ENCODE assay signal across 8 cellular contexts in the genomic region with DNA sequence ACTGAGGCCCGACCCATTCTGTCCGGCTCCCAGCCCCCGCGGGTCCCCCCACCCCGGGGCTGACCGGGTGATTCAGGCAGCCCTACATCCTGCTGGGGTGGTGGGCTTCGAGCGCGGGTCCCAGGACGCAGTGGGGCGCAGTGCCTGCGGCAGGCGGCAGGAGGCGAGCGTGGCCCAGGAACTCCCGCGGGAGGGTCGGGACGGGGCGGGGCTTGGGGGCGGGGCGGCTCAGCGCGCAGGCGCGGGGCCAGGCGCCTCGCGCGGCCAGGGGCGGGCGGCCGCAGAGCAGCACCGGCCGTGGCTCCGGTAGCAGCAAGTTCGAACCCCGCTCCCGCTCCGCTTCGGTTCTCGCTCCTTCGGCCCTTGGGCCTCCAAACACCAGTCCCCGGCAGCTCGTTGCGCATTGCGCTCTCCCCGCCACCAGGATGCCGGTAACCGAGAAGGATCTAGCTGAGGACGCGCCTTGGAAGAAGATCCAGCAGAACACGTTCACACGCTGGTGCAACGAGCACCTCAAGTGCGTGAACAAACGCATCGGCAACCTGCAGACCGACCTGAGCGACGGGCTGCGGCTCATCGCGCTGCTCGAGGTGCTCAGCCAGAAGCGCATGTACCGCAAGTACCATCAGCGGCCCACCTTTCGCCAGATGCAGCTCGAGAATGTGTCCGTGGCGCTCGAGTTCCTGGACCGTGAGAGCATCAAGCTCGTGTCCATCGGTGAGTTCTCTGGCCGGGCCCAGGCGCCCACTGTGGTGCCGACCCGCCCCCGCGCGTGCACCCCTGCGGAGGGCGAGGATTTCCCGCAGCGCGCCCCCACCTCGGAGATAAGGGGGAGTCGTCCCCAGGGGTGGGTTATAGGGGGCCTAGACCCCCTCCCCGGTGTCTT. TPM values are rescaled to one million over a fixed set of nuclear protein-coding genes. Genes with fewer than 3 reads are reported as not detected.
DNase-seq lines count a peak whose midpoint lies in the region; ATAC-seq, FAIRE-seq and TF ChIP-seq lines count a peak whose summit lies in the region.

TSS of gene FLNB (plus strand) at position 283 of the 886 bp plus-strand sequence. CDS start at position 426, 143 bp downstream.

- H2BK20ac ChIP-seq in H1 (ENCODE audit: low read length): peak within 1 kb of the TSS; percentile 40; the same call in 1 of the 2 replicates

- DNase-seq in NCI-H2196 (lab: John Stamatoyannopoulos, UW; ENCODE audit: unreplicated experiment) (peak; percentile 58), NCI-H2196 treated with DMSO at 0.1 percent for 48 hours (lab: John Stamatoyannopoulos, UW; ENCODE audit: unreplicated experiment) (no peak), NCI-H526 treated with DMSO at 0.1 percent for 48 hours (lab: John Stamatoyannopoulos, UW) (peak; percentile 21), H1 (ENCODE audit: low read depth in 1 of 2, low spot score in 2 of 2) (peak in 1 of 2 experiments; percentile 90), mesendoderm (peak; percentile 80)
- peak; percentile 44 to 57 for DNase-seq in activated CD8-positive, alpha-beta memory T cell treated with anti-CD3 and anti-CD28 coated beads for 4 hours (ENCODE audit: low read depth in 2 of 2)
- DNase-seq in stimulated activated CD8-positive, alpha-beta memory T cell treated with anti-CD3 and anti-CD28 coated beads, Interleukin-15, amount 100 ng/mL, for 24 hours (ENCODE audit: low read depth): peak; percentile 59

- H2BK120ac ChIP-seq in H1 (replicated peaks; ENCODE audit: low read depth, low read length) (no peak within 1 kb of the TSS), mesendoderm (ENCODE audit: low read depth, low read length) (no peak within 1 kb of the TSS)

- H3K56ac ChIP-seq in H1 (replicated peaks; ENCODE audit: insufficient read length, low read depth, low read length) (peak within 1 kb of the TSS; percentile 79), mesendoderm (ENCODE audit: low read length) (peak within 1 kb of the TSS; percentile 99)

- H4K5ac ChIP-seq in H1 (ENCODE audit: insufficient read length, low read depth, low read length): peak within 1 kb of the TSS; percentile 83
- no peak within 1 kb of the TSS for H4K5ac ChIP-seq in mesendoderm (ENCODE audit: low read length)

- peak within 1 kb of the TSS; percentile 65 to 97 (median 90) for H3K4me3 ChIP-seq in H1 (ENCODE audit: extremely low read depth in 1 of 4, insufficient read depth in 2 of 4, low read depth in 3 of 4, low read length in 4 of 4)
- H3K4me3 ChIP-seq in mesendoderm (ENCODE audit: low read length): peak within 1 kb of the TSS; percentile 94

- peak within 1 kb of the TSS; percentile 88 for H2BK15ac ChIP-seq in H1 (ENCODE audit: low read length)
- H2BK15ac ChIP-seq in mesendoderm (replicated peaks; ENCODE audit: low read depth): no peak within 1 kb of the TSS

- H3K27ac ChIP-seq in H1 (ENCODE audit: low read depth, low read length): peak within 1 kb of the TSS; percentile 62; the same call in 1 of the 2 replicates
- no peak within 1 kb of the TSS for H3K27ac ChIP-seq in mesendoderm (ENCODE audit: low read depth, low read length)

- peak within 1 kb of the TSS; percentile 87 for H2AFZ ChIP-seq in H1 (ENCODE audit: low read length)

- H4K91ac ChIP-seq in H1 (replicated peaks; ENCODE audit: insufficient read length, low read length): peak within 1 kb of the TSS; percentile 88

- H3K36me3 ChIP-seq in H1 (ENCODE audit: control insufficient read depth in 2 of 4, insufficient read depth in 4 of 4, low read length in 3 of 4) (no peaks in the 10 kb centered on the region), mesendoderm (ENCODE audit: control insufficient read depth, insufficient read depth, low read length) (no peaks in the 10 kb centered on the region)

- H2BK5ac ChIP-seq in H1 (ENCODE audit: low read depth, low read length): peak within 1 kb of the TSS; percentile 99
- peak within 1 kb of the TSS; percentile 64 for H2BK5ac ChIP-seq in mesendoderm (ENCODE audit: low read length)

- H3K23ac ChIP-seq in H1 (ENCODE audit: insufficient read length): no peak within 1 kb of the TSS
- no peak within 1 kb of the TSS for H3K23ac ChIP-seq in mesendoderm (ENCODE audit: low read length)

- H3K79me1 ChIP-seq in H1 (ENCODE audit: low read depth, low read length) (peaks cover 9% of the 10 kb centered on the region; the same call in 1 of the 2 replicates), mesendoderm (ENCODE audit: low read length) (peaks cover 14% of the 10 kb centered on the region)

- H3K79me2 ChIP-seq in H1 (ENCODE audit: control insufficient read depth in 1 of 2, insufficient read depth in 2 of 2, low read length in 2 of 2): peaks cover 28 to 51% of the 10 kb centered on the region in 2 experiments
- peaks cover 45% of the 10 kb centered on the region for H3K79me2 ChIP-seq in mesendoderm (ENCODE audit: control insufficient read depth, insufficient read depth, low read length)

- peaks cover 4 to 19% (median 5%) of the 10 kb centered on the region in 4 experiments; a peak in 6 of 7 replicates for H3K4me1 ChIP-seq in H1 (replicated peaks in 1 of 4; ENCODE audit: control insufficient read depth in 3 of 4, insufficient read depth in 4 of 4, low read length in 3 of 4)
- peaks cover 9% of the 10 kb centered on the region for H3K4me1 ChIP-seq in mesendoderm (ENCODE audit: control insufficient read depth, low read depth, low read length)

- H2AK5ac ChIP-seq in H1 (ENCODE audit: low read depth, low read length): 0 out of 2 replicates have a peak within 1 kb of the TSS, but pooled peaks have one; percentile 8
- peak within 1 kb of the TSS; percentile 77 for H2AK5ac ChIP-seq in mesendoderm (ENCODE audit: low read length)

- H2BK12ac ChIP-seq in H1 (ENCODE audit: low read depth, low read length): peak within 1 kb of the TSS; percentile 96

- POLR2A ChIA-PET in H1 (lab: Charles Lee; ENCODE audit: partially characterized antibody): interaction anchor here (0.7 to 4.9 kb wide), 17 partner anchors 11 to 165 kb away, joined by 3 to 55 read pairs (median 4); no protein-coding TSS in a partner anchor

- peak; percentile 66 for ATAC-seq in HG02943 (IDR thresholded peaks at IDR 0.05; ENCODE audit: low read depth, unreplicated experiment)

- H4K20me1 ChIP-seq in H1 (replicated peaks in 1 of 2; ENCODE audit: control insufficient read depth in 1 of 2, insufficient read depth in 2 of 2, low read length in 2 of 2): peaks cover 9 to 19% of the 10 kb centered on the region in 2 experiments

- H3K4ac ChIP-seq in H1 (replicated peaks; ENCODE audit: insufficient read length, low read depth, low read length) (peak within 1 kb of the TSS; percentile 76), mesendoderm (ENCODE audit: low read depth, low read length) (no peak within 1 kb of the TSS)

- TF ChIP-seq EP300 in H1 (IDR thresholded peaks at IDR 0.05; ENCODE audit: borderline replicate concordance in 1 of 2, low read depth in 2 of 2, low read length in 2 of 2): no peak

- H3K9me3 ChIP-seq in H1 (ENCODE audit: insufficient read depth in 2 of 2, low read depth in 1 of 2, low read length in 1 of 2): no peaks in the 10 kb centered on the region

- H4K8ac ChIP-seq in H1 (ENCODE audit: extremely low read depth, insufficient read depth, low read length) (peak within 1 kb of the TSS; percentile 93), mesendoderm (ENCODE audit: low read depth, low read length) (no peak within 1 kb of the TSS)

- peak in 1 of 2 experiments; percentile 90; a peak in 2 of 3 replicates for TF ChIP-seq POLR2A in H1 (IDR thresholded peaks at IDR 0.05; ENCODE audit: control extremely low read depth in 1 of 2, low read depth in 2 of 2, low read length in 2 of 2)

- no peak within 1 kb of the TSS for H3K14ac ChIP-seq in H1 (ENCODE audit: insufficient read length)

- WGBS in H1 (ENCODE audit: extremely low coverage in 1 of 2, insufficient coverage in 1 of 2, insufficient read length in 1 of 2, insufficient replicate concordance in 2 of 2, low coverage in 1 of 2, low lambda C conversion rate in 2 of 2, missing lambda C conversion rate in 1 of 2), 2 experiments: 2% methylated on average over 67 of the region's 91 CpGs; no CpG with 5 or more reads in 1 of the 2 experiments
- WGBS in mesendoderm (ENCODE audit: extremely low coverage, insufficient coverage, low lambda C conversion rate): no CpG with 5 or more reads among the region's 91 CpGs

- FAIRE-seq in H1 (lab: Jason Lieb, UNC): no peak

- H3K9ac ChIP-seq in H1 (replicated peaks in 1 of 4; ENCODE audit: extremely low read depth in 1 of 4, low read depth in 3 of 4, low read length in 3 of 4): peak within 1 kb of the TSS; percentile 44 to 90 (median 82)
- peak within 1 kb of the TSS; percentile 97 for H3K9ac ChIP-seq in mesendoderm (ENCODE audit: low read length)

- peaks cover 12% of the 10 kb centered on the region; the same call in 1 of the 2 replicates for H3K23me2 ChIP-seq in H1 (ENCODE audit: low read depth, low read length)

- H3K4me2 ChIP-seq in H1 (ENCODE audit: insufficient read depth in 1 of 2, low read depth in 2 of 2, low read length in 2 of 2) (peak within 1 kb of the TSS; percentile 89 to 99), mesendoderm (ENCODE audit: low read length) (peak within 1 kb of the TSS; percentile 90)

- H3K18ac ChIP-seq in H1 (ENCODE audit: extremely low read depth, low read length) (peak within 1 kb of the TSS; percentile 79), mesendoderm (ENCODE audit: low read length) (peak within 1 kb of the TSS; percentile 56)

- CTCF ChIA-PET in H1 (lab: Charles Lee; ENCODE audit: partially characterized antibody): interaction anchor here (0.6 to 5.2 kb wide), 48 partner anchors 9 to 299 kb away, joined by 3 to 33 read pairs (median 4); no protein-coding TSS in a partner anchor

- peak; percentile 68 to 95 (median 82) for TF ChIP-seq CTCF in H1 (IDR thresholded peaks at IDR 0.05; ENCODE audit: control extremely low read depth in 1 of 3, insufficient read depth in 1 of 3, low read depth in 1 of 3, low read length in 3 of 3)

- H3K27me3 ChIP-seq in H1 (replicated peaks in 1 of 4; ENCODE audit: control insufficient read depth in 3 of 4, extremely low read depth in 1 of 4, insufficient read depth in 3 of 4, low read length in 3 of 4): no peaks in the 10 kb centered on the region
- H3K27me3 ChIP-seq in mesendoderm (ENCODE audit: insufficient read depth, low read length, poor library complexity): no peaks in the 10 kb centered on the region

- TF ChIP-seq RAD21 in H1 (IDR thresholded peaks at IDR 0.05 in 1 of 2, conservative IDR thresholded peaks at IDR 0.05 in 1 of 2; ENCODE audit: low read depth in 2 of 2, low read length in 2 of 2): peak; percentile 76 to 84

RNA-seq across cellular contexts. Expression of gene FLNB, which starts in this region (rescaled TPM):
- total RNA-seq in H1 (2021; fragmentation: NEBNext Ultra II Directional; extraction: Animal tissue kit (Norgen Biotek cat#: 25700)): 118 and 122 TPM in 2 replicates
- 72.2 and 72.3 TPM in 2 replicates for polyA plus RNA-seq in H1 (2011; rRNA removed)
- polyA plus RNA-seq in H1 (2011; cell fraction: cytosol; rRNA removed): 53.0 TPM
- polyA plus RNA-seq in H1 (2011; cell fraction: nucleus; rRNA removed): 599 TPM
- 82.4 to 123 TPM (median 108 TPM) in 4 replicates for polyA plus RNA-seq in H1 (2012, experiment 1 of 2)
- polyA plus RNA-seq in H1 (2012, experiment 2 of 2): 47.2 TPM
- 96.1 TPM for polyA plus RNA-seq in H1 (2013, experiment 1 of 2)
- polyA plus RNA-seq in H1 (2013, experiment 2 of 2): 85.9 TPM
- polyA minus RNA-seq in H1 (2011; rRNA and poly(A)+ RNA removed): 249 and 262 TPM in 2 replicates
- polyA minus RNA-seq in H1 (2011; cell fraction: cytosol; rRNA and poly(A)+ RNA removed): 121 TPM
- polyA minus RNA-seq in H1 (2011; cell fraction: nucleus; rRNA and poly(A)+ RNA removed): 391 TPM
- 26.8 TPM for polyA plus RNA-seq in mesendoderm (2013, experiment 1 of 2)
- 26.5 TPM for polyA plus RNA-seq in mesendoderm (2013, experiment 2 of 2)
